ENCODE assay signal across 8 cellular contexts in genomic region chr3:195270079-195270349, GRCh38. TPM values are rescaled to one million over a fixed set of nuclear protein-coding genes. Genes with fewer than 3 reads are reported as not detected.
DNase-seq lines count a peak whose midpoint lies in the region; ATAC-seq and TF ChIP-seq lines count a peak whose summit lies in the region.

No MANE protein-coding gene starts in this region.

- H3K4me1 ChIP-seq in HEK293 (ENCODE audit: control insufficient read depth, insufficient read depth, low read length) = no peaks in the 10 kb centered on the region

- peaks cover 0 to 27% of the 10 kb centered on the region in 2 experiments; a peak in 1 of 3 replicates for H3K36me3 ChIP-seq in HEK293 (ENCODE audit: control insufficient read depth in 2 of 2, insufficient read depth in 1 of 2, low read length in 2 of 2)

- no peaks in the 10 kb centered on the region for H3K9me3 Mint-ChIP-seq in activated CD4-positive, alpha-beta memory T cell treated with anti-CD3 and anti-CD28 coated beads for 36 hours
- no peaks in the 10 kb centered on the region for H3K9me3 Mint-ChIP-seq in stimulated activated memory B cell treated with anti-CD40 and anti-IgM and Interleukin-4, amounts not matched to agents 10 μg/mL and 1 μg/mL and 100 μg/mL, for 72 hours

- intact Hi-C loops in activated CD4-positive, alpha-beta memory T cell treated with anti-CD3 and anti-CD28 coated beads for 36 hours (cut with micrococcal nuclease) = loop anchor here (1.0 to 5.0 kb wide), 3 partner anchors 10 to 503 kb away; no protein-coding TSS in a partner anchor

- H3K27me3 Mint-ChIP-seq in activated CD4-positive, alpha-beta memory T cell treated with anti-CD3 and anti-CD28 coated beads for 36 hours = no peaks in the 10 kb centered on the region
- no peaks in the 10 kb centered on the region for H3K27me3 Mint-ChIP-seq in stimulated activated memory B cell treated with anti-CD40 and anti-IgM and Interleukin-4, amounts not matched to agents 10 μg/mL and 1 μg/mL and 100 μg/mL, for 72 hours

- H3K27ac ChIP-seq in HEK293 (ENCODE audit: extremely low read depth, low read depth, low read length) = no peak overlapping the region

- H3K36me3 Mint-ChIP-seq in activated CD4-positive, alpha-beta memory T cell treated with anti-CD3 and anti-CD28 coated beads for 36 hours = peaks cover 2% of the 10 kb centered on the region
- H3K36me3 Mint-ChIP-seq in stimulated activated memory B cell treated with anti-CD40 and anti-IgM and Interleukin-4, amounts not matched to agents 10 μg/mL and 1 μg/mL and 100 μg/mL, for 72 hours = peaks cover 21% of the 10 kb centered on the region

- H3K4me3 ChIP-seq in HEK293 (ENCODE audit: low read depth, low read length) (peak overlapping the region; percentile 81), iPS-18c (ENCODE audit: insufficient read depth, low read depth, low read length) (peak overlapping the region; percentile 93)

- CTCF ChIA-PET in HEK293 (lab: Yijun Ruan, JAX) = interaction anchor here (0.6 to 2.9 kb wide), 13 partner anchors 8 to 599 kb away, joined by 3 to 92 read pairs (median 9); partner anchors contain the start of genes ACAP2, LSG1 and PPP1R2
- CTCF ChIA-PET in activated CD4-positive, alpha-beta memory T cell treated with anti-CD3 and anti-CD28 coated beads for 36 hours (lab: Charles Lee) = interaction anchor here (0.7 to 8.9 kb wide), 28 partner anchors 8 to 638 kb away, joined by 3 to 277 read pairs (median 10); partner anchors contain the start of genes ACAP2, LSG1, PPP1R2 and TNK2

- POLR2A ChIA-PET in HEK293 (lab: Yijun Ruan, JAX) = interaction anchor here (0.7 to 1.8 kb wide), 4 partner anchors 11 to 599 kb away, joined by 3 to 6 read pairs (median 4); partner anchors contain the start of gene PPP1R2
- POLR2A ChIA-PET in activated CD4-positive, alpha-beta memory T cell treated with anti-CD3 and anti-CD28 coated beads for 36 hours (lab: Charles Lee) = interaction anchor here (1.6 to 3.1 kb wide), 3 partner anchors 246 to 587 kb away, joined by 3 to 22 read pairs (median 7); partner anchors contain the start of gene PPP1R2

- peak overlapping the region; percentile 45 for H3K27ac Mint-ChIP-seq in activated CD4-positive, alpha-beta memory T cell treated with anti-CD3 and anti-CD28 coated beads for 36 hours
- peak overlapping the region; percentile 80 for H3K27ac Mint-ChIP-seq in stimulated activated memory B cell treated with anti-CD40 and anti-IgM and Interleukin-4, amounts not matched to agents 10 μg/mL and 1 μg/mL and 100 μg/mL, for 72 hours

- DNase-seq in activated CD4-positive, alpha-beta memory T cell treated with anti-CD3 and anti-CD28 coated beads for 36 hours = no peak
- DNase-seq in NCI-H1417 (lab: John Stamatoyannopoulos, UW) = no peak
- DNase-seq in activated gamma-delta T cell treated with Interleukin-2 at 50 U/mL for 16 hours = no peak

- no peak for TF ChIP-seq CTCF in HEK293 (tag by site-specific recombination; IDR thresholded peaks at IDR 0.05)

- peaks cover 21% of the 10 kb centered on the region for H3K4me1 Mint-ChIP-seq in activated CD4-positive, alpha-beta memory T cell treated with anti-CD3 and anti-CD28 coated beads for 36 hours (ENCODE audit: low read depth)
- H3K4me1 Mint-ChIP-seq in stimulated activated memory B cell treated with anti-CD40 and anti-IgM and Interleukin-4, amounts not matched to agents 10 μg/mL and 1 μg/mL and 100 μg/mL, for 72 hours = peaks cover 26% of the 10 kb centered on the region

- ATAC-seq in stimulated activated memory B cell treated with anti-CD40 and anti-IgM and Interleukin-4, amounts not matched to agents 10 μg/mL and 1 μg/mL and 100 μg/mL, for 72 hours = no peak
- ATAC-seq in GM19397 (IDR thresholded peaks at IDR 0.05; ENCODE audit: unreplicated experiment) = no peak
- no peak for ATAC-seq in HG03159 (IDR thresholded peaks at IDR 0.05; ENCODE audit: unreplicated experiment)

- H3K4me3 Mint-ChIP-seq in activated CD4-positive, alpha-beta memory T cell treated with anti-CD3 and anti-CD28 coated beads for 36 hours = peak overlapping the region; percentile 77
- H3K4me3 Mint-ChIP-seq in stimulated activated memory B cell treated with anti-CD40 and anti-IgM and Interleukin-4, amounts not matched to agents 10 μg/mL and 1 μg/mL and 100 μg/mL, for 72 hours = peak overlapping the region; percentile 74

- H3K9me3 ChIP-seq in HEK293 (ENCODE audit: control insufficient read depth, insufficient read depth, low read depth, low read length) (no peaks in the 10 kb centered on the region), iPS-18c (ENCODE audit: control insufficient read depth, insufficient read depth, low read length) (no peaks in the 10 kb centered on the region)

TF ChIP-seq in HEK293, 187 proteins besides CTCF, POLR2A, EP300 and RAD21:
- TF ChIP-seq WT1 (tag by site-specific recombination; IDR thresholded peaks at IDR 0.05) = no peak
- no peak for TF ChIP-seq ZNF48 (tag by site-specific recombination; IDR thresholded peaks at IDR 0.05)
- TF ChIP-seq ZNF629 (tag by site-specific recombination; IDR thresholded peaks at IDR 0.05) = no peak
- TF ChIP-seq HOXA7 (CRISPR knock-in tag; IDR thresholded peaks at IDR 0.05; ENCODE audit: borderline replicate concordance) = no peak
- TF ChIP-seq ZNF692 (tag by site-specific recombination; IDR thresholded peaks at IDR 0.05) = no peak
- TF ChIP-seq ZNF768 (tag by site-specific recombination; IDR thresholded peaks at IDR 0.05) = no peak
- no peak for TF ChIP-seq ZBTB6 (tag by site-specific recombination; IDR thresholded peaks at IDR 0.05)

RNA-seq across cellular contexts. Expression of gene XXYLT1, which starts 0.9 kb away (rescaled TPM):
- total RNA-seq in activated CD4-positive, alpha-beta memory T cell treated with anti-CD3 and anti-CD28 coated beads for 36 hours = 1 to 10 TPM; 3.3 to 4.4 TPM
